In genomic region chr1:16606666-16607432, GRCh38 we compare ENCODE assay signal across 9 cellular contexts. TPM values are rescaled to one million over a fixed set of nuclear protein-coding genes. Genes with fewer than 3 reads are reported as not detected.
DNase-seq lines count a peak whose midpoint lies in the region; ATAC-seq and TF ChIP-seq lines count a peak whose summit lies in the region.
"Not testable (repeated sequence)": the region's sequence is repeated elsewhere in the genome, so short reads cannot be mapped to it uniquely, and the experiment has no call there.
"Had no signal": no experiment of that assay in that cellular context is flagged by ENCODE, and none has a peak within 500 bp of the region (broad histone marks: within the 10 kb centered on the region; RNA-seq: fewer than 3 reads in every experiment).

No MANE protein-coding gene starts in this region.

- H3K4me1 Mint-ChIP-seq in osteocyte (ENCODE audit: unreplicated experiment), result not testable (repeated sequence)

- not testable (repeated sequence) for H3K9ac ChIP-seq in BLaER1 treated with 17β-estradiol and CSF1 and Interleukin-3, amounts not matched to agents 10 nM and 100 nM; colonic mucosa (ENCODE audit: low read depth in 2 of 2, low read length in 2 of 2)

- not testable (repeated sequence) for TF ChIP-seq CTCF in HEK293 (tag by site-specific recombination; IDR thresholded peaks at IDR 0.05); VCaP (conservative IDR thresholded peaks at IDR 0.05); colonic mucosa (IDR thresholded peaks at IDR 0.05); lower lobe of right lung (IDR thresholded peaks at IDR 0.05); osteocyte (IDR thresholded peaks at IDR 0.05); vagina (IDR thresholded peaks at IDR 0.05)

- H3K27me3 ChIP-seq in BLaER1 treated with 17β-estradiol and CSF1 and Interleukin-3, amounts not matched to agents 10 nM and 100 nM; colonic mucosa; lower lobe of right lung (ENCODE audit: low read depth); vagina: not testable (repeated sequence)

- H3K36me3 ChIP-seq in BLaER1 treated with 17β-estradiol and CSF1 and Interleukin-3, amounts not matched to agents 10 nM and 100 nM, result peaks cover 34 to 46% (median 42%) of the 10 kb centered on the region in 11 experiments
- H3K36me3 ChIP-seq in HEK293 (ENCODE audit: control insufficient read depth in 2 of 2, insufficient read depth in 1 of 2, low read length in 2 of 2) (peaks cover 9 to 41% of the 10 kb centered on the region in 2 experiments; a peak in 2 of 3 replicates), lower lobe of right lung (peaks cover 40% of the 10 kb centered on the region), vagina (peaks cover 0 to 37% of the 10 kb centered on the region in 2 donors)
- not testable (repeated sequence) for H3K36me3 ChIP-seq in colonic mucosa

- not testable (repeated sequence) for H3K4me3 ChIP-seq in BLaER1 treated with 17β-estradiol and CSF1 and Interleukin-3, amounts not matched to agents 10 nM and 100 nM; HEK293 (ENCODE audit: low read depth, low read length); colonic mucosa; lower lobe of right lung; vagina

- CTCF ChIA-PET in HEK293 (lab: Yijun Ruan, JAX), result interaction anchor here (0.6 kb wide), 2 partner anchors 480 to 633 kb away, joined by 3 read pairs; no protein-coding TSS in a partner anchor

- POLR2A ChIA-PET in HEK293 (lab: Yijun Ruan, JAX), result not testable (repeated sequence)

- not testable (repeated sequence) for H3K9me3 Mint-ChIP-seq in osteocyte (ENCODE audit: unreplicated experiment)

- H3K27me3 Mint-ChIP-seq in osteocyte (ENCODE audit: unreplicated experiment), result not testable (repeated sequence)

- peak overlapping the region; percentile 1 to 68 (median 58); a peak in 21 of 22 replicates for H3K4me2 ChIP-seq in BLaER1 treated with 17β-estradiol and CSF1 and Interleukin-3, amounts not matched to agents 10 nM and 100 nM

- H3K27ac Mint-ChIP-seq in osteocyte (ENCODE audit: unreplicated experiment), result not testable (repeated sequence)

- peaks cover 0 to 25% (median 8%) of the 10 kb centered on the region in 11 experiments; a peak in 9 of 22 replicates for H4K20me1 ChIP-seq in BLaER1 treated with 17β-estradiol and CSF1 and Interleukin-3, amounts not matched to agents 10 nM and 100 nM

- H3K9me3 ChIP-seq in BLaER1 treated with 17β-estradiol and CSF1 and Interleukin-3, amounts not matched to agents 10 nM and 100 nM (replicated peaks in 1 of 11); HEK293 (ENCODE audit: control insufficient read depth, insufficient read depth, low read depth, low read length); colonic mucosa; lower lobe of right lung; vagina: not testable (repeated sequence)

- DNase-seq in colonic mucosa, result peak; percentile 19
- not testable (repeated sequence) for DNase-seq in lower lobe of right lung
- DNase-seq in osteocyte (ENCODE audit: extremely low spot score, unreplicated experiment), result peak; percentile 86
- peak; percentile 84 to 97 for DNase-seq in vagina (ENCODE audit: extremely low spot score in 2 of 2)

- H3K36me3 Mint-ChIP-seq in osteocyte (ENCODE audit: unreplicated experiment), result not testable (repeated sequence)

- H3K4me3 Mint-ChIP-seq in osteocyte (ENCODE audit: unreplicated experiment), result not testable (repeated sequence)

- not testable (repeated sequence) for TF ChIP-seq POLR2A in vagina (IDR thresholded peaks at IDR 0.05)

- intact Hi-C loops in colonic mucosa (cut with DNase I); lower lobe of right lung (cut with DNase I); vagina (cut with DNase I): not testable (repeated sequence)

- H3K27ac ChIP-seq in BLaER1 treated with 17β-estradiol and CSF1 and Interleukin-3, amounts not matched to agents 10 nM and 100 nM, result peak overlapping the region in 3 of 11 experiments; percentile 0 to 3 (median 1); a peak in 1 of 22 replicates
- H3K27ac ChIP-seq in HEK293 (ENCODE audit: extremely low read depth, low read depth, low read length); colonic mucosa; lower lobe of right lung; vagina: not testable (repeated sequence)
- peak overlapping the region; percentile 70; the same call in 1 of the 2 replicates for H3K27ac ChIP-seq in VCaP

- ATAC-seq in esophagus mucosa (peak; percentile 23), lower lobe of right lung (peak; percentile 13 to 18)

- peaks cover 8 to 17% (median 14%) of the 10 kb centered on the region in 10 experiments for H3K4me1 ChIP-seq in BLaER1 treated with 17β-estradiol and CSF1 and Interleukin-3, amounts not matched to agents 10 nM and 100 nM
- H3K4me1 ChIP-seq in HEK293 (ENCODE audit: control insufficient read depth, insufficient read depth, low read length); colonic mucosa; lower lobe of right lung: not testable (repeated sequence)
- H3K4me1 ChIP-seq in vagina, result peaks cover 15% of the 10 kb centered on the region

TF ChIP-seq in HEK293, 187 proteins besides CTCF, POLR2A, EP300 and RAD21:
- 0 out of 2 replicates have a peak, but pooled peaks have one; percentile 48 for TF ChIP-seq SALL2 (tag by site-specific recombination; IDR thresholded peaks at IDR 0.05; ENCODE audit: borderline replicate concordance)
- peak; percentile 86 for TF ChIP-seq PRDM1 (tag by site-specific recombination; IDR thresholded peaks at IDR 0.05)
- peak; percentile 98 for TF ChIP-seq ZNF366 (tag by site-specific recombination; conservative IDR thresholded peaks at IDR 0.05)
TF ChIP-seq in HEK293: peak in this region for 3; not testable (repeated sequence) for 184.

RNA-seq across cellular contexts. Expression of gene NBPF1, which starts 6.5 kb away (rescaled TPM):
- total RNA-seq in colonic mucosa, result 10 to 100 TPM; 45.2 to 54.3 TPM
- total RNA-seq in esophagus mucosa, result 24.7 TPM
- total RNA-seq in lower lobe of right lung, result 35.3 TPM
- total RNA-seq in osteocyte, result 50.1 and 55.6 TPM in 2 replicates
- 45.9 TPM for total RNA-seq in vagina

RNA-seq across cellular contexts. Expression of gene RNU1-3, which starts 59.9 kb away (rescaled TPM):
- total RNA-seq in colonic mucosa, result 1,000 to 10,000 TPM; 1,159 to 2,517 TPM
- total RNA-seq in esophagus mucosa, result 6,387 TPM
- total RNA-seq in lower lobe of right lung, result 6,803 TPM
- total RNA-seq in osteocyte, result 2,650 and 2,859 TPM in 2 replicates
- total RNA-seq in vagina, result 19,908 TPM
- total RNA-seq: HT1080 had no signal
